40 cellular contexts compared by ENCODE assay signal in the genomic region with DNA sequence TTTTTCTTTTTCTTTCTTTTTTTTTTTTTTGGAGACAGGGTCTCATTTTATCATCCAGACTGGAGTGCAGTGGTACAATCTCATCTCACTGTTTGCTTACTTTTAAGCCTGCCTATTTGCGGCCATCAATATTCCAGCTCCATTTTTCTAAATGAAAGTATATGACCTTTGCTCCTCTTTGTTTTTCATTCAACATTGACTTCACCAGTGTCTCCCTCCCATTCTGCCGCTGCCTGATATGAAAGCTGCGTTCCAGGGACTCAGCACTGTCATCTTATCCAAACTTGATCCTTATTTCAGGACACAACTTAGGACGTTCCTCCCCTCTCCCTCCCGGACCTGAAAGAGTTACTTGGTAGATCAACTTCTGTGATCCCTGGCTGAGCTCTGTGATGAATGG.
"Had no signal": no experiment of that assay in that cellular context is flagged by ENCODE, and none has a peak within 500 bp of the region (broad histone marks: within the 10 kb centered on the region; RNA-seq: fewer than 3 reads in every experiment).

No MANE protein-coding gene starts in this region.

- H3K36me3 Mint-ChIP-seq: activated naive CD4-positive, alpha-beta T cell treated with anti-CD3 and anti-CD28 coated beads, Interleukin-2, amount 10 ng/mL, durations not matched to agents 7 days and 5 days; brain had no signal

- H3K9me3 Mint-ChIP-seq: activated CD4-positive, alpha-beta memory T cell treated with anti-CD3 and anti-CD28 coated beads, Interleukin-2, amount 10 ng/mL, durations not matched to agents 7 days and 5 days; activated naive CD8-positive, alpha-beta T cell treated with anti-CD3 and anti-CD28 coated beads, Interleukin-2, amount 10 ng/mL, durations not matched to agents 7 days and 5 days; activated T-helper 2 cell treated with anti-CD3 and anti-CD28 coated beads, Interferon-gamma antibody, Interleukin-2, Interleukin-4, amounts not matched to agents 10 μg/mL and 5 μg/mL and 100 μg/mL, durations not matched to agents 14 hours and 24 hours and 36 hours; central memory CD8-positive, alpha-beta T cell; T-helper 2 cell treated with Interferon-gamma antibody and Interleukin-4, amounts not matched to agents 5 μg/mL and 100 μg/mL, for 36 hours had no signal

- H3K4me3 Mint-ChIP-seq: activated CD4-positive, alpha-beta memory T cell treated with anti-CD3 and anti-CD28 coated beads, Interleukin-2, amount 10 ng/mL, durations not matched to agents 7 days and 5 days; activated CD4-positive, alpha-beta T cell treated with anti-CD3 and anti-CD28 coated beads for 36 hours; activated CD4-positive, alpha-beta T cell treated with anti-CD3 and anti-CD28 coated beads, Interleukin-2, amount 10 ng/mL, durations not matched to agents 7 days and 5 days; activated CD8-positive, alpha-beta memory T cell treated with anti-CD3 and anti-CD28 coated beads, Interleukin-2, amount 10 ng/mL, durations not matched to agents 7 days and 5 days; activated CD8-positive, alpha-beta T cell treated with anti-CD3 and anti-CD28 coated beads, Interleukin-2, amount 10 ng/mL, durations not matched to agents 7 days and 5 days; activated naive CD4-positive, alpha-beta T cell treated with anti-CD3 and anti-CD28 coated beads, Interleukin-2, amount 10 ng/mL, durations not matched to agents 7 days and 5 days; activated naive CD4-positive, alpha-beta T cell treated with anti-CD3 and anti-CD28 coated beads, Interleukin-2, amount 50 U/mL, for 24 hours; activated naive CD8-positive, alpha-beta T cell; activated naive CD8-positive, alpha-beta T cell treated with anti-CD3 and anti-CD28 coated beads, Interleukin-2, amount 10 ng/mL, durations not matched to agents 7 days and 5 days; activated naive CD8-positive, alpha-beta T cell treated with anti-CD3 and anti-CD28 coated beads, Interleukin-2, amount 50 U/mL, for 24 hours; activated T-cell treated with anti-CD3 and anti-CD28 coated beads, Interleukin-2, amount 50 U/mL, for 24 hours; brain; central memory CD8-positive, alpha-beta T cell; T-helper 1 cell treated with Interleukin-12 subunit alpha and Interleukin-12 subunit beta and Interleukin-4 antibody, amounts not matched to agents 30 μg/mL and 1 μg/mL, for 36 hours; T-helper 2 cell treated with Interferon-gamma antibody and Interleukin-4, amounts not matched to agents 5 μg/mL and 100 μg/mL, for 36 hours; WTC11 had no signal

- H3K4me3 ChIP-seq: ascending aorta, cardiac muscle cell had no signal

- ATAC-seq: activated CD4-positive, alpha-beta T cell treated with anti-CD3 and anti-CD28 coated beads for 36 hours; activated CD4-positive, CD25-positive, alpha-beta regulatory T cell treated with anti-CD3 and anti-CD28 coated beads, Interleukin-2, amount 50 U/mL, for 24 hours; activated CD8-positive, alpha-beta memory T cell treated with anti-CD3 and anti-CD28 coated beads, Interleukin-2, amount 10 ng/mL, durations not matched to agents 7 days and 5 days; activated CD8-positive, alpha-beta T cell treated with anti-CD3 and anti-CD28 coated beads, Interleukin-2, amount 10 ng/mL, durations not matched to agents 7 days and 5 days; activated naive CD8-positive, alpha-beta T cell treated with anti-CD3 and anti-CD28 coated beads, Interleukin-2, amount 50 U/mL, for 24 hours; WTC11 had no signal

- H3K4me1 ChIP-seq: ascending aorta had no signal

- H3K27ac Mint-ChIP-seq: activated CD4-positive, alpha-beta memory T cell treated with anti-CD3 and anti-CD28 coated beads, Interleukin-2, amount 10 ng/mL, durations not matched to agents 7 days and 5 days; activated CD4-positive, alpha-beta T cell treated with anti-CD3 and anti-CD28 coated beads for 36 hours; activated CD4-positive, alpha-beta T cell treated with anti-CD3 and anti-CD28 coated beads, Interleukin-2, amount 10 ng/mL, durations not matched to agents 7 days and 5 days; activated CD8-positive, alpha-beta memory T cell treated with anti-CD3 and anti-CD28 coated beads, Interleukin-2, amount 10 ng/mL, durations not matched to agents 7 days and 5 days; activated CD8-positive, alpha-beta T cell treated with anti-CD3 and anti-CD28 coated beads, Interleukin-2, amount 10 ng/mL, durations not matched to agents 7 days and 5 days; activated naive CD4-positive, alpha-beta T cell treated with anti-CD3 and anti-CD28 coated beads, Interleukin-2, amount 10 ng/mL, durations not matched to agents 7 days and 5 days; activated naive CD4-positive, alpha-beta T cell treated with anti-CD3 and anti-CD28 coated beads, Interleukin-2, amount 50 U/mL, for 24 hours; activated naive CD8-positive, alpha-beta T cell; activated naive CD8-positive, alpha-beta T cell treated with anti-CD3 and anti-CD28 coated beads, Interleukin-2, amount 50 U/mL, for 24 hours; activated T-cell treated with anti-CD3 and anti-CD28 coated beads, Interleukin-2, amount 50 U/mL, for 24 hours; activated T-helper 2 cell treated with anti-CD3 and anti-CD28 coated beads, Interferon-gamma antibody, Interleukin-2, Interleukin-4, amounts not matched to agents 10 μg/mL and 5 μg/mL and 100 μg/mL, durations not matched to agents 14 hours and 24 hours and 36 hours; brain; T-helper 1 cell treated with Interleukin-12 subunit alpha and Interleukin-12 subunit beta and Interleukin-4 antibody, amounts not matched to agents 30 μg/mL and 1 μg/mL, for 36 hours; T-helper 2 cell treated with Interferon-gamma antibody and Interleukin-4, amounts not matched to agents 5 μg/mL and 100 μg/mL, for 36 hours; WTC11 had no signal

- H3K27me3 Mint-ChIP-seq: activated CD4-positive, alpha-beta memory T cell treated with anti-CD3 and anti-CD28 coated beads, Interleukin-2, amount 10 ng/mL, durations not matched to agents 7 days and 5 days; activated CD4-positive, alpha-beta T cell treated with anti-CD3 and anti-CD28 coated beads for 36 hours; activated CD4-positive, alpha-beta T cell treated with anti-CD3 and anti-CD28 coated beads, Interleukin-2, amount 10 ng/mL, durations not matched to agents 7 days and 5 days; activated CD8-positive, alpha-beta memory T cell treated with anti-CD3 and anti-CD28 coated beads, Interleukin-2, amount 10 ng/mL, durations not matched to agents 7 days and 5 days; activated naive CD4-positive, alpha-beta T cell treated with anti-CD3 and anti-CD28 coated beads, Interleukin-2, amount 10 ng/mL, durations not matched to agents 7 days and 5 days; activated naive CD4-positive, alpha-beta T cell treated with anti-CD3 and anti-CD28 coated beads, Interleukin-2, amount 50 U/mL, for 24 hours; activated naive CD8-positive, alpha-beta T cell; activated naive CD8-positive, alpha-beta T cell treated with anti-CD3 and anti-CD28 coated beads, Interleukin-2, amount 10 ng/mL, durations not matched to agents 7 days and 5 days; activated T-cell treated with anti-CD3 and anti-CD28 coated beads, Interleukin-2, amount 50 U/mL, for 24 hours; central memory CD8-positive, alpha-beta T cell had no signal

- H3K27me3 ChIP-seq: ascending aorta, cardiac muscle cell had no signal

- H3K4me1 Mint-ChIP-seq: activated naive CD4-positive, alpha-beta T cell treated with anti-CD3 and anti-CD28 coated beads, Interleukin-2, amount 50 U/mL, for 24 hours; central memory CD8-positive, alpha-beta T cell had no signal

- DNase-seq: activated CD4-positive, alpha-beta memory T cell treated with anti-CD3 and anti-CD28 coated beads, Interleukin-2, amount 10 ng/mL, durations not matched to agents 7 days and 5 days; activated CD4-positive, alpha-beta T cell treated with anti-CD3 and anti-CD28 coated beads for 1 hour; activated CD4-positive, alpha-beta T cell treated with anti-CD3 and anti-CD28 coated beads for 36 hours; activated CD4-positive, alpha-beta T cell treated with anti-CD3 and anti-CD28 coated beads for 48 hours; activated CD4-positive, alpha-beta T cell treated with anti-CD3 and anti-CD28 coated beads, Interleukin-2, amount 10 ng/mL, durations not matched to agents 7 days and 5 days; activated CD4-positive, alpha-beta T cell treated with anti-CD3 and anti-CD28 coated beads, Interleukin-2, amount 50 U/mL, for 48 hours; activated CD4-positive, CD25-positive, alpha-beta regulatory T cell; activated CD8-positive, alpha-beta memory T cell treated with anti-CD3 and anti-CD28 coated beads for 24 hours; activated CD8-positive, alpha-beta memory T cell treated with anti-CD3 and anti-CD28 coated beads, Interleukin-2, amount 10 ng/mL, durations not matched to agents 7 days and 5 days; activated CD8-positive, alpha-beta memory T cell treated with anti-CD3 and anti-CD28 coated beads, Interleukin-2, amount 50 U/mL, for 48 hours; activated CD8-positive, alpha-beta T cell treated with anti-CD3 and anti-CD28 coated beads, Interleukin-2, amount 10 ng/mL, durations not matched to agents 7 days and 5 days; activated effector memory CD4-positive, alpha-beta T cell treated with Interleukin-2 at 50 U/mL for 16 hours; activated gamma-delta T cell; activated naive CD4-positive, alpha-beta T cell treated with anti-CD3 and anti-CD28 coated beads, Interleukin-2, amount 10 ng/mL, durations not matched to agents 7 days and 5 days; activated naive CD4-positive, alpha-beta T cell treated with Interleukin-2 at 50 U/mL for 16 hours; activated naive CD8-positive, alpha-beta T cell treated with anti-CD3 and anti-CD28 coated beads, Interleukin-2, amount 10 ng/mL, durations not matched to agents 7 days and 5 days; activated naive CD8-positive, alpha-beta T cell treated with anti-CD3 and anti-CD28 coated beads, Interleukin-2, amount 50 U/mL, for 24 hours; activated T-cell treated with anti-CD3 and anti-CD28 coated beads, Interleukin-2, amount 50 U/mL, for 24 hours; activated T-cell treated with anti-CD3 and anti-CD28 coated beads, Interleukin-2, amount 50 U/mL, for 48 hours; amygdala; anterior cingulate cortex; caudate nucleus; cerebellar nuclear complex; T-helper 1 cell; T-helper 2 cell; T-helper 9 cell had no signal

- H3K27ac ChIP-seq: ascending aorta, cardiac muscle cell, VCaP had no signal

- H3K36me3 ChIP-seq: ascending aorta, cardiac muscle cell had no signal

- FAIRE-seq: bronchial epithelial cell, TTC549 had no signal
